Comparison of ENCODE assay signal across 12 cellular contexts in genomic region chr7:76512941-76513816, GRCh38. TPM values are rescaled to one million over a fixed set of nuclear protein-coding genes. Genes with fewer than 3 reads are reported as not detected.
DNase-seq lines count a peak whose midpoint lies in the region; FAIRE-seq and TF ChIP-seq lines count a peak whose summit lies in the region.
"Had no signal": no experiment of that assay in that cellular context is flagged by ENCODE, and none has a peak within 500 bp of the region (broad histone marks: within the 10 kb centered on the region; RNA-seq: fewer than 3 reads in every experiment).

No MANE protein-coding gene starts in this region.

- no peaks in the 10 kb centered on the region for H3K9me3 Mint-ChIP-seq in progenitor cell of endocrine pancreas (ENCODE audit: low read depth)

- H3K4me1 Mint-ChIP-seq in progenitor cell of endocrine pancreas (ENCODE audit: low read depth), result no peaks in the 10 kb centered on the region

- peak; percentile 51 for TF ChIP-seq CTCF in progenitor cell of endocrine pancreas (IDR thresholded peaks at IDR 0.05; ENCODE audit: unreplicated experiment)

- no peak for TF ChIP-seq RAD21 in Ishikawa (IDR thresholded peaks at IDR 0.05; ENCODE audit: low read depth)

- DNase-seq in DMS 273 (lab: John Stamatoyannopoulos, UW; ENCODE audit: unreplicated experiment) (peak; percentile 58), DMS 273 treated with DMSO at 0.1 percent for 48 hours (lab: John Stamatoyannopoulos, UW) (no peak), ecto neural progenitor cell (ENCODE audit: low spot score) (peak; percentile 70), progenitor cell of endocrine pancreas (ENCODE audit: low spot score, unreplicated experiment) (no peak), AG08395 (ENCODE audit: low spot score) (no peak), midbrain (lab: John Stamatoyannopoulos, UW) (no peak), HTR-8/SVneo (ENCODE audit: insufficient read length, low spot score) (no peak)
- DNase-seq: central memory CD4-positive, alpha-beta T cell; lower lobe of right lung; T-helper 2 cell had no signal

- H3K4me3 Mint-ChIP-seq in progenitor cell of endocrine pancreas (ENCODE audit: low read depth), result no peak overlapping the region

- H3K36me3 Mint-ChIP-seq in progenitor cell of endocrine pancreas (ENCODE audit: insufficient read depth), result no peaks in the 10 kb centered on the region

- peak overlapping the region; percentile 49 for H3K27ac Mint-ChIP-seq in progenitor cell of endocrine pancreas

- TF ChIP-seq EP300 in Ishikawa (IDR thresholded peaks at IDR 0.05; ENCODE audit: borderline replicate concordance), result 0 out of 2 replicates have a peak, but pooled peaks have one; percentile 27

- H3K27me3 Mint-ChIP-seq in progenitor cell of endocrine pancreas, result no peaks in the 10 kb centered on the region

- no peak for FAIRE-seq in HTR-8/SVneo (lab: Jason Lieb, UNC)
- FAIRE-seq: A204.1 had no signal

TF ChIP-seq in Ishikawa, 13 proteins besides CTCF, POLR2A, EP300 and RAD21:
- TF ChIP-seq MAX (IDR thresholded peaks at IDR 0.05) (no peak), FOXM1 (IDR thresholded peaks at IDR 0.05; ENCODE audit: borderline replicate concordance, low read depth) (no peak), CREB1 (IDR thresholded peaks at IDR 0.05; ENCODE audit: low read depth) (no peak), TAF1 (IDR thresholded peaks at IDR 0.05; ENCODE audit: low read depth) (no peak), CEBPB (IDR thresholded peaks at IDR 0.05) (no peak), ZBTB7A (IDR thresholded peaks at IDR 0.05; ENCODE audit: low read depth) (peak; percentile 44; the same call in 1 of the 2 replicates), NFIC (IDR thresholded peaks at IDR 0.05) (0 out of 2 replicates have a peak, but pooled peaks have one; percentile 26), EGR1 (IDR thresholded peaks at IDR 0.05) (no peak), YY1 (IDR thresholded peaks at IDR 0.05; ENCODE audit: low read depth) (no peak), TEAD4 (IDR thresholded peaks at IDR 0.05) (0 out of 2 replicates have a peak, but pooled peaks have one; percentile 13), TCF12 (IDR thresholded peaks at IDR 0.05; ENCODE audit: low read depth) (no peak)
- TF ChIP-seq, protein P1, sequence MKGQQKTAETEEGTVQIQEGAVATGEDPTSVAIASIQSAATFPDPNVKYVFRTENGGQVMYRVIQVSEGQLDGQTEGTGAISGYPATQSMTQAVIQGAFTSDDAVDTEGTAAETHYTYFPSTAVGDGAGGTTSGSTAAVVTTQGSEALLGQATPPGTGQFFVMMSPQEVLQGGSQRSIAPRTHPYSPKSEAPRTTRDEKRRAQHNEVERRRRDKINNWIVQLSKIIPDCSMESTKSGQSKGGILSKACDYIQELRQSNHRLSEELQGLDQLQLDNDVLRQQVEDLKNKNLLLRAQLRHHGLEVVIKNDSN (IDR thresholded peaks at IDR 0.05), result no peak
- TF ChIP-seq, protein P2, sequence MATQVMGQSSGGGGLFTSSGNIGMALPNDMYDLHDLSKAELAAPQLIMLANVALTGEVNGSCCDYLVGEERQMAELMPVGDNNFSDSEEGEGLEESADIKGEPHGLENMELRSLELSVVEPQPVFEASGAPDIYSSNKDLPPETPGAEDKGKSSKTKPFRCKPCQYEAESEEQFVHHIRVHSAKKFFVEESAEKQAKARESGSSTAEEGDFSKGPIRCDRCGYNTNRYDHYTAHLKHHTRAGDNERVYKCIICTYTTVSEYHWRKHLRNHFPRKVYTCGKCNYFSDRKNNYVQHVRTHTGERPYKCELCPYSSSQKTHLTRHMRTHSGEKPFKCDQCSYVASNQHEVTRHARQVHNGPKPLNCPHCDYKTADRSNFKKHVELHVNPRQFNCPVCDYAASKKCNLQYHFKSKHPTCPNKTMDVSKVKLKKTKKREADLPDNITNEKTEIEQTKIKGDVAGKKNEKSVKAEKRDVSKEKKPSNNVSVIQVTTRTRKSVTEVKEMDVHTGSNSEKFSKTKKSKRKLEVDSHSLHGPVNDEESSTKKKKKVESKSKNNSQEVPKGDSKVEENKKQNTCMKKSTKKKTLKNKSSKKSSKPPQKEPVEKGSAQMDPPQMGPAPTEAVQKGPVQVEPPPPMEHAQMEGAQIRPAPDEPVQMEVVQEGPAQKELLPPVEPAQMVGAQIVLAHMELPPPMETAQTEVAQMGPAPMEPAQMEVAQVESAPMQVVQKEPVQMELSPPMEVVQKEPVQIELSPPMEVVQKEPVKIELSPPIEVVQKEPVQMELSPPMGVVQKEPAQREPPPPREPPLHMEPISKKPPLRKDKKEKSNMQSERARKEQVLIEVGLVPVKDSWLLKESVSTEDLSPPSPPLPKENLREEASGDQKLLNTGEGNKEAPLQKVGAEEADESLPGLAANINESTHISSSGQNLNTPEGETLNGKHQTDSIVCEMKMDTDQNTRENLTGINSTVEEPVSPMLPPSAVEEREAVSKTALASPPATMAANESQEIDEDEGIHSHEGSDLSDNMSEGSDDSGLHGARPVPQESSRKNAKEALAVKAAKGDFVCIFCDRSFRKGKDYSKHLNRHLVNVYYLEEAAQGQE (IDR thresholded peaks at IDR 0.05; ENCODE audit: low read depth), result no peak
TF ChIP-seq in Ishikawa: peak in this region for 3.

RNA-seq across cellular contexts. Expression of gene UPK3B, which starts 2.8 kb away (rescaled TPM):
- total RNA-seq in progenitor cell of endocrine pancreas, result 1.7 and 4.7 TPM in 2 replicates

RNA-seq across cellular contexts. Expression of gene SPDYE16, which starts 29.9 kb away (rescaled TPM):
- total RNA-seq in progenitor cell of endocrine pancreas, result 0.31 and 0.47 TPM in 2 replicates

RNA-seq across cellular contexts. Expression of gene DTX2, which starts 51.7 kb away (rescaled TPM):
- 38.2 and 55.6 TPM in 2 replicates for total RNA-seq in progenitor cell of endocrine pancreas

Comparison
In these comparisons a context has a peak if more than half of its experiments do, and no peak if none do; other contexts are left out.
1. DNase-seq: peak in DMS 273 (single experiment) and ecto neural progenitor cell (single experiment); none in DMS 273 treated with DMSO at 0.1 percent for 48 hours (single experiment), progenitor cell of endocrine pancreas (single experiment), AG08395 (single experiment), midbrain (single experiment) and HTR-8/SVneo (single experiment).